ENCODE assay signal across 1 cellular context in the genomic region with DNA sequence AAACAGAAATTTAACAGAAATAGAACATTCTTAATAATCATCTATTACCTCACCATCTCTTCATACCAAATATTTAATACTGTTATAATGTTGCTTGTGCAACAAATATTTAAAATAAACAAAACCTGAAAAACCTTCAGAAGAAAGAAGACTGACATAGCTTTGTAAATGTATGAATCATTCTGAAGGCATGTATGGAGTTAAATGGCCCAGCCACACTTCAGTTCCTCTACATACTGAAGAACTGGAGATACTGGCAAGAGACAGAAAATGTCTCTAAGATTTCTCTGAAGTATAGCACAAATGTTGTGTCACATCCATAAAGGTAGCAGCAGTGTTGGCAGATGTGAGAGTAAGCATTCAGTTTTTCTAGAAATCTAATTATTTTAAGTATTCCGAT.
TF ChIP-seq lines count a peak whose summit lies in the region.

No MANE protein-coding gene starts in this region.

TF ChIP-seq in GM23338, 12 proteins besides CTCF, POLR2A, EP300 and RAD21 (continued from another document):
- TF ChIP-seq, protein P1, sequence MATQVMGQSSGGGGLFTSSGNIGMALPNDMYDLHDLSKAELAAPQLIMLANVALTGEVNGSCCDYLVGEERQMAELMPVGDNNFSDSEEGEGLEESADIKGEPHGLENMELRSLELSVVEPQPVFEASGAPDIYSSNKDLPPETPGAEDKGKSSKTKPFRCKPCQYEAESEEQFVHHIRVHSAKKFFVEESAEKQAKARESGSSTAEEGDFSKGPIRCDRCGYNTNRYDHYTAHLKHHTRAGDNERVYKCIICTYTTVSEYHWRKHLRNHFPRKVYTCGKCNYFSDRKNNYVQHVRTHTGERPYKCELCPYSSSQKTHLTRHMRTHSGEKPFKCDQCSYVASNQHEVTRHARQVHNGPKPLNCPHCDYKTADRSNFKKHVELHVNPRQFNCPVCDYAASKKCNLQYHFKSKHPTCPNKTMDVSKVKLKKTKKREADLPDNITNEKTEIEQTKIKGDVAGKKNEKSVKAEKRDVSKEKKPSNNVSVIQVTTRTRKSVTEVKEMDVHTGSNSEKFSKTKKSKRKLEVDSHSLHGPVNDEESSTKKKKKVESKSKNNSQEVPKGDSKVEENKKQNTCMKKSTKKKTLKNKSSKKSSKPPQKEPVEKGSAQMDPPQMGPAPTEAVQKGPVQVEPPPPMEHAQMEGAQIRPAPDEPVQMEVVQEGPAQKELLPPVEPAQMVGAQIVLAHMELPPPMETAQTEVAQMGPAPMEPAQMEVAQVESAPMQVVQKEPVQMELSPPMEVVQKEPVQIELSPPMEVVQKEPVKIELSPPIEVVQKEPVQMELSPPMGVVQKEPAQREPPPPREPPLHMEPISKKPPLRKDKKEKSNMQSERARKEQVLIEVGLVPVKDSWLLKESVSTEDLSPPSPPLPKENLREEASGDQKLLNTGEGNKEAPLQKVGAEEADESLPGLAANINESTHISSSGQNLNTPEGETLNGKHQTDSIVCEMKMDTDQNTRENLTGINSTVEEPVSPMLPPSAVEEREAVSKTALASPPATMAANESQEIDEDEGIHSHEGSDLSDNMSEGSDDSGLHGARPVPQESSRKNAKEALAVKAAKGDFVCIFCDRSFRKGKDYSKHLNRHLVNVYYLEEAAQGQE (IDR thresholded peaks at IDR 0.05; ENCODE audit: unreplicated experiment), result no peak
- TF ChIP-seq ZNF331 (CRISPR knock-in tag; IDR thresholded peaks at IDR 0.05; ENCODE audit: low read depth), result no peak
- TF ChIP-seq NANOG (IDR thresholded peaks at IDR 0.05; ENCODE audit: borderline replicate concordance), result no peak
- TF ChIP-seq CREB1 (CRISPR knock-in tag; IDR thresholded peaks at IDR 0.05; ENCODE audit: low read depth), result no peak
- TF ChIP-seq, protein P2, sequence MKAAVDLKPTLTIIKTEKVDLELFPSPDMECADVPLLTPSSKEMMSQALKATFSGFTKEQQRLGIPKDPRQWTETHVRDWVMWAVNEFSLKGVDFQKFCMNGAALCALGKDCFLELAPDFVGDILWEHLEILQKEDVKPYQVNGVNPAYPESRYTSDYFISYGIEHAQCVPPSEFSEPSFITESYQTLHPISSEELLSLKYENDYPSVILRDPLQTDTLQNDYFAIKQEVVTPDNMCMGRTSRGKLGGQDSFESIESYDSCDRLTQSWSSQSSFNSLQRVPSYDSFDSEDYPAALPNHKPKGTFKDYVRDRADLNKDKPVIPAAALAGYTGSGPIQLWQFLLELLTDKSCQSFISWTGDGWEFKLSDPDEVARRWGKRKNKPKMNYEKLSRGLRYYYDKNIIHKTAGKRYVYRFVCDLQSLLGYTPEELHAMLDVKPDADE (IDR thresholded peaks at IDR 0.05), result no peak
- TF ChIP-seq STAT1 (IDR thresholded peaks at IDR 0.05; ENCODE audit: unreplicated experiment), result no peak
- TF ChIP-seq EZH2phosphoT487 (IDR thresholded peaks at IDR 0.05; ENCODE audit: unreplicated experiment), result no peak
- TF ChIP-seq EZH2 (IDR thresholded peaks at IDR 0.05; ENCODE audit: low read depth, unreplicated experiment), result no peak
TF ChIP-seq in GM23338: peak in this region for 0.
